In the genomic region with DNA sequence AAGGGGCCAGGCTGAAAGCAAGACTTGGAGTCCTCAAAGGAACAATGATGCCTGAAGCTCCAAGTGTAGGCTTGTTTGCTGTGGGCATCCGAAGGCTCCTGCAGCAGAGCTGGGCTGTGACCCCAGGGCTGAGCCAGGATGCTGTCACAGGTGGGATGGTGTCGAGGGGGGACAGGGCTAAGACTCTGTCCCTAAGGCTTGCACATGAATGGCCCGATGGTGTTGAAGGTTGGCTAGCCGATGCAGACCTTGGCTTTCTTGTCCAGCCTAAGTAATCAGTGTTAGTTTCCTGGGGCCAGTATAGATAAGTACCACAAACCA, we compare ENCODE assay signal across 26 cellular contexts.
DNase-seq lines count a peak whose midpoint lies in the region; ATAC-seq, FAIRE-seq and TF ChIP-seq lines count a peak whose summit lies in the region.
"Had no signal": no experiment of that assay in that cellular context is flagged by ENCODE, and none has a peak within 500 bp of the region (broad histone marks: within the 10 kb centered on the region; RNA-seq: fewer than 3 reads in every experiment).

No MANE protein-coding gene starts in this region.

- FAIRE-seq in bronchial epithelial cell (lab: Jason Lieb, UNC) = peak; percentile 18
- FAIRE-seq: A204.1, GM12892, GM19239, H1 had no signal

- no peaks in the 10 kb centered on the region for H3K4me1 ChIP-seq in osteoblast (ENCODE audit: insufficient read depth, low read length)

- H3K27ac Mint-ChIP-seq in activated naive CD4-positive, alpha-beta T cell treated with anti-CD3 and anti-CD28 coated beads, Interleukin-2, amount 10 ng/mL, durations not matched to agents 7 days and 5 days = no peak overlapping the region
- no peak overlapping the region for H3K27ac Mint-ChIP-seq in activated naive CD4-positive, alpha-beta T cell treated with anti-CD3 and anti-CD28 coated beads for 36 hours
- no peak overlapping the region for H3K27ac Mint-ChIP-seq in type B pancreatic cell

- H3K27me3 ChIP-seq in bronchial epithelial cell (ENCODE audit: control insufficient read depth, insufficient read depth, low read length) = no peaks in the 10 kb centered on the region
- no peaks in the 10 kb centered on the region for H3K27me3 ChIP-seq in osteoblast (ENCODE audit: insufficient read depth, low read length)

- intact Hi-C loops in activated naive CD4-positive, alpha-beta T cell treated with anti-CD3 and anti-CD28 coated beads for 36 hours (cut with micrococcal nuclease) = no loop called here
- intact Hi-C loops in sciatic nerve (cut with DNase I) = no loop called here

- H3K4me3 ChIP-seq in bronchial epithelial cell (ENCODE audit: low read depth, low read length) = no peak overlapping the region
- H3K4me3 ChIP-seq in osteoblast (ENCODE audit: insufficient read depth, low read length) = no peak overlapping the region

- no peak for TF ChIP-seq CTCF in bronchial epithelial cell (IDR thresholded peaks at IDR 0.05; ENCODE audit: insufficient read depth, low read length, severe bottlenecking)
- TF ChIP-seq CTCF in osteoblast (IDR thresholded peaks at IDR 0.05; ENCODE audit: extremely low read depth, low read depth, low read length) = no peak
- no peak for TF ChIP-seq CTCF in type B pancreatic cell (conservative IDR thresholded peaks at IDR 0.05)

- no peak overlapping the region for H2AFZ ChIP-seq in osteoblast (ENCODE audit: low read length)

- H3K9me3 ChIP-seq in osteoblast (ENCODE audit: low read depth, low read length) = peaks cover 3% of the 10 kb centered on the region

- no peak overlapping the region for H3K4me3 Mint-ChIP-seq in activated naive CD4-positive, alpha-beta T cell treated with anti-CD3 and anti-CD28 coated beads, Interleukin-2, amount 10 ng/mL, durations not matched to agents 7 days and 5 days
- no peak overlapping the region for H3K4me3 Mint-ChIP-seq in activated naive CD4-positive, alpha-beta T cell treated with anti-CD3 and anti-CD28 coated beads for 36 hours
- no peak overlapping the region for H3K4me3 Mint-ChIP-seq in type B pancreatic cell

- H3K4me2 ChIP-seq in osteoblast (ENCODE audit: insufficient read depth, low read length) = no peak overlapping the region

- H3K36me3 Mint-ChIP-seq in activated naive CD4-positive, alpha-beta T cell treated with anti-CD3 and anti-CD28 coated beads, Interleukin-2, amount 10 ng/mL, durations not matched to agents 7 days and 5 days = no peaks in the 10 kb centered on the region
- H3K36me3 Mint-ChIP-seq in activated naive CD4-positive, alpha-beta T cell treated with anti-CD3 and anti-CD28 coated beads for 36 hours (ENCODE audit: low read depth) = peaks cover 2% of the 10 kb centered on the region
- H3K36me3 Mint-ChIP-seq in type B pancreatic cell = no peaks in the 10 kb centered on the region

- no peak for ATAC-seq in sciatic nerve
- no peak for ATAC-seq in HG03108 (IDR thresholded peaks at IDR 0.05; ENCODE audit: unreplicated experiment)

- H3K27me3 Mint-ChIP-seq in activated naive CD4-positive, alpha-beta T cell treated with anti-CD3 and anti-CD28 coated beads, Interleukin-2, amount 10 ng/mL, durations not matched to agents 7 days and 5 days = peaks cover 8% of the 10 kb centered on the region
- H3K27me3 Mint-ChIP-seq in activated naive CD4-positive, alpha-beta T cell treated with anti-CD3 and anti-CD28 coated beads for 36 hours (ENCODE audit: low read depth) = no peaks in the 10 kb centered on the region
- H3K27me3 Mint-ChIP-seq in type B pancreatic cell = peaks cover 22% of the 10 kb centered on the region

- CTCF ChIA-PET in activated naive CD4-positive, alpha-beta T cell treated with anti-CD3 and anti-CD28 coated beads, Interleukin-2, amount 10 ng/mL, durations not matched to agents 7 days and 5 days (lab: Charles Lee) = no interaction called here
- CTCF ChIA-PET in activated naive CD4-positive, alpha-beta T cell treated with anti-CD3 and anti-CD28 coated beads for 36 hours (lab: Charles Lee) = no interaction called here

- no peak overlapping the region for H3K27ac ChIP-seq in osteoblast (ENCODE audit: low read depth, low read length)
- H3K27ac ChIP-seq: C4-2B had no signal

- H3K79me2 ChIP-seq in osteoblast (ENCODE audit: insufficient read depth, low read length) = no peaks in the 10 kb centered on the region

- peaks cover 4% of the 10 kb centered on the region for H3K9me3 Mint-ChIP-seq in activated naive CD4-positive, alpha-beta T cell treated with anti-CD3 and anti-CD28 coated beads, Interleukin-2, amount 10 ng/mL, durations not matched to agents 7 days and 5 days
- peaks cover 6% of the 10 kb centered on the region for H3K9me3 Mint-ChIP-seq in activated naive CD4-positive, alpha-beta T cell treated with anti-CD3 and anti-CD28 coated beads for 36 hours
- H3K9me3 Mint-ChIP-seq in type B pancreatic cell = no peaks in the 10 kb centered on the region

- H3K4me1 Mint-ChIP-seq in activated naive CD4-positive, alpha-beta T cell treated with anti-CD3 and anti-CD28 coated beads, Interleukin-2, amount 10 ng/mL, durations not matched to agents 7 days and 5 days = no peaks in the 10 kb centered on the region
- H3K4me1 Mint-ChIP-seq in activated naive CD4-positive, alpha-beta T cell treated with anti-CD3 and anti-CD28 coated beads for 36 hours (ENCODE audit: low read depth) = no peaks in the 10 kb centered on the region
- peaks cover 13% of the 10 kb centered on the region for H3K4me1 Mint-ChIP-seq in type B pancreatic cell (ENCODE audit: unreplicated experiment)

- DNase-seq in activated naive CD4-positive, alpha-beta T cell treated with anti-CD3 and anti-CD28 coated beads, Interleukin-2, amount 10 ng/mL, durations not matched to agents 7 days and 5 days = peak; percentile 10
- no peak for DNase-seq in activated naive CD4-positive, alpha-beta T cell treated with anti-CD3 and anti-CD28 coated beads for 36 hours
- DNase-seq in bronchial epithelial cell (ENCODE audit: low read depth) (no peak), osteoblast (ENCODE audit: insufficient read length, low spot score, missing footprints) (peak; percentile 73), type B pancreatic cell (ENCODE audit: extremely low spot score, unreplicated experiment) (peak; percentile 49), sciatic nerve (ENCODE audit: low spot score) (no peak)
- DNase-seq: AML-193, Calu3, DND-41, HCEC 1CT, NCI-H1092, NCI-H1436, NCI-H187, NCI-H2081 treated with DMSO at 0.1 percent for 48 hours, NCI-H2171, NCI-H226, NCI-H510A, NCI-H69, RPMI8226, SHP77 had no signal

- no peaks in the 10 kb centered on the region for H3K36me3 ChIP-seq in bronchial epithelial cell (ENCODE audit: control insufficient read depth, insufficient read depth, low read length)
- no peaks in the 10 kb centered on the region for H3K36me3 ChIP-seq in osteoblast (ENCODE audit: insufficient read depth, low read length)

- no peaks in the 10 kb centered on the region for H4K20me1 ChIP-seq in osteoblast (ENCODE audit: insufficient read depth, low read length)

Comparison
In these comparisons a context has a peak if more than half of its experiments do, and no peak if none do; other contexts are left out.
1. DNase-seq: peak in activated naive CD4-positive, alpha-beta T cell treated with anti-CD3 and anti-CD28 coated beads, Interleukin-2, amount 10 ng/mL, durations not matched to agents 7 days and 5 days (single experiment), osteoblast (single experiment) and type B pancreatic cell (single experiment); none in activated naive CD4-positive, alpha-beta T cell treated with anti-CD3 and anti-CD28 coated beads for 36 hours (single experiment), bronchial epithelial cell (single experiment) and sciatic nerve (single experiment).